1 cellular context compared by ENCODE assay signal in genomic region chr20:45337367-45338120, GRCh38.
TF ChIP-seq lines count a peak whose summit lies in the region.

No MANE protein-coding gene starts in this region.

TF ChIP-seq in HepG2, 621 proteins besides CTCF, POLR2A, EP300 and RAD21 (continued from another document and continues in another):
- TF ChIP-seq ZNF609 (CRISPR knock-in tag; IDR thresholded peaks at IDR 0.05; ENCODE audit: borderline replicate concordance): peak; percentile 46; the same call in 1 of the 2 replicates
- TF ChIP-seq ARID4A (CRISPR knock-in tag; IDR thresholded peaks at IDR 0.05; ENCODE audit: borderline replicate concordance): 0 out of 2 replicates have a peak, but pooled peaks have one; percentile 15
- no peak for TF ChIP-seq DZIP1 (CRISPR knock-in tag; IDR thresholded peaks at IDR 0.05)
- peak; percentile 80 for TF ChIP-seq CHD4 (IDR thresholded peaks at IDR 0.05; ENCODE audit: borderline replicate concordance, low read length)
- no peak for TF ChIP-seq MXD1 (CRISPR knock-in tag; IDR thresholded peaks at IDR 0.05)
- TF ChIP-seq ZNF816 (CRISPR knock-in tag; IDR thresholded peaks at IDR 0.05; ENCODE audit: borderline replicate concordance): no peak
- no peak for TF ChIP-seq PAX8 (CRISPR knock-in tag; IDR thresholded peaks at IDR 0.05; ENCODE audit: borderline replicate concordance)
- TF ChIP-seq DNMT3B (CRISPR knock-in tag; conservative IDR thresholded peaks at IDR 0.05): peak; percentile 48; the same call in 1 of the 2 replicates
- TF ChIP-seq ZNF629 (CRISPR knock-in tag; conservative IDR thresholded peaks at IDR 0.05): no peak
- TF ChIP-seq RCOR2 (CRISPR knock-in tag; IDR thresholded peaks at IDR 0.05): peak; percentile 53; the same call in 1 of the 2 replicates
- TF ChIP-seq MTA3 (CRISPR knock-in tag; IDR thresholded peaks at IDR 0.05): no peak
- TF ChIP-seq SP5 (CRISPR knock-in tag; IDR thresholded peaks at IDR 0.05; ENCODE audit: borderline replicate concordance, low read depth): 0 out of 2 replicates have a peak, but pooled peaks have one; percentile 18
- no peak for TF ChIP-seq MED1 (CRISPR knock-in tag; IDR thresholded peaks at IDR 0.05)
- 0 out of 2 replicates have a peak, but pooled peaks have one; percentile 46 for TF ChIP-seq ZNF335 (CRISPR knock-in tag; IDR thresholded peaks at IDR 0.05)
- TF ChIP-seq ZMYM2 (CRISPR knock-in tag; IDR thresholded peaks at IDR 0.05): peak; percentile 54; the same call in 1 of the 2 replicates
- peak; percentile 37 for TF ChIP-seq NCOR1 (IDR thresholded peaks at IDR 0.05; ENCODE audit: borderline replicate concordance, low read length)
- TF ChIP-seq ZBTB38 (CRISPR knock-in tag; IDR thresholded peaks at IDR 0.05): 0 out of 2 replicates have a peak, but pooled peaks have one; percentile 36
- TF ChIP-seq IRF9 (CRISPR knock-in tag; IDR thresholded peaks at IDR 0.05; ENCODE audit: borderline replicate concordance): peak; percentile 22; the same call in 1 of the 2 replicates
- 0 out of 2 replicates have a peak, but pooled peaks have one; percentile 1 for TF ChIP-seq ZNF136 (CRISPR knock-in tag; IDR thresholded peaks at IDR 0.05; ENCODE audit: low read depth)
- no peak for TF ChIP-seq SIX4 (CRISPR knock-in tag; IDR thresholded peaks at IDR 0.05)
- TF ChIP-seq ZMYM4 (CRISPR knock-in tag; IDR thresholded peaks at IDR 0.05): 0 out of 2 replicates have a peak, but pooled peaks have one; percentile 34
- TF ChIP-seq ZFP36L1 (CRISPR knock-in tag; IDR thresholded peaks at IDR 0.05): no peak; the same call in 1 of the 2 replicates
- TF ChIP-seq TEAD2 (CRISPR knock-in tag; IDR thresholded peaks at IDR 0.05): 0 out of 2 replicates have a peak, but pooled peaks have one; percentile 40
- TF ChIP-seq AFF4 (CRISPR knock-in tag; IDR thresholded peaks at IDR 0.05): 0 out of 2 replicates have a peak, but pooled peaks have one; percentile 19
- TF ChIP-seq KLF6 (CRISPR knock-in tag; IDR thresholded peaks at IDR 0.05): peak; percentile 68; the same call in 1 of the 2 replicates
- 0 out of 2 replicates have a peak, but pooled peaks have one; percentile 66 for TF ChIP-seq ZNF512B (CRISPR knock-in tag; IDR thresholded peaks at IDR 0.05; ENCODE audit: borderline replicate concordance)
- no peak; the same call in 1 of the 2 replicates for TF ChIP-seq ZNF761 (CRISPR knock-in tag; conservative IDR thresholded peaks at IDR 0.05)
- 0 out of 2 replicates have a peak, but pooled peaks have one; percentile 16 for TF ChIP-seq ELF1 (CRISPR knock-in tag; IDR thresholded peaks at IDR 0.05)
- peak; percentile 21 for TF ChIP-seq SALL1 (CRISPR knock-in tag; IDR thresholded peaks at IDR 0.05)
- peak; percentile 18; the same call in 1 of the 2 replicates for TF ChIP-seq PHF20 (CRISPR knock-in tag; IDR thresholded peaks at IDR 0.05)
- 0 out of 2 replicates have a peak, but pooled peaks have one; percentile 16 for TF ChIP-seq ZNF678 (CRISPR knock-in tag; IDR thresholded peaks at IDR 0.05)
